ENCODE assay signal across 8 cellular contexts in the genomic region with DNA sequence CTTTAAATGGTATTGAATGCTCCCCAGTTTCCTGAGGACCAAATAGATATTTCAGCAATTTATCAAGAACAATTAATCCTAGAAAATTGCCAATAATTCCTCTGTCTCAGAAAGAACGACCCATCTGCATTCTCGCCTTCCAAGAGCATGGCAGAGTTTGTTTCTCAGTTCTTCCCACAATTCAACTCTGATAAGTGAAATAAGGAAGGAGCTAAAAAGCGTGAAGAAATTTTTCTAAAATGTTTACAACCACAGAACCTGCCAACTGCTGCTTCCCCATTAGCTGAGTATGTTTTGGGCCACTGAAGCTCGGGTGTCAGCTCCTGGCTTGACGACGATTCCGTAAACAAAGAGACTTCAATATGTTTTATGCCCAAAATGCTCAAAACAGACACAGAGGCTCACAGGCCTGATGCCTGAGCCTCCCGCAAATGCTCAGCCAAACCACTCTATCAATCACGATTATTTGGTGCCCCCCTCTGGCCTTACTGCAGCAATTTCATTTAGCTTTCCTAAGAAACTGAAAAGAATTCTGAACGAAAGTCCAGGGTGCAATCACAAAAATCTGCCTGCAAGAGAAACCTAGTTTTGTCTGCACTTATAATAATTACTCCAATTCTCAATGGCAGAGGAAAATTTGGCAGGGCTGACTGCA.
A peak's percentile ranks its signal among the peaks of the same experiment; 100 is the strongest.
DNase-seq lines count a peak whose midpoint lies in the region; ATAC-seq and TF ChIP-seq lines count a peak whose summit lies in the region.

No MANE protein-coding gene starts in this region.

- peak; percentile 50 for ATAC-seq in HG02884 (IDR thresholded peaks at IDR 0.05; ENCODE audit: unreplicated experiment)
- no peak for ATAC-seq in GM18909 (IDR thresholded peaks at IDR 0.05; ENCODE audit: poor library complexity, unreplicated experiment)
- ATAC-seq in GM21515 (IDR thresholded peaks at IDR 0.05; ENCODE audit: unreplicated experiment), result no peak

- no peak overlapping the region for H3K4ac ChIP-seq in mesenchymal stem cell (ENCODE audit: low read depth in 1 of 2, low read length in 2 of 2)

- H3F3A ChIP-seq in DOHH2 (ENCODE audit: control insufficient read depth, insufficient read depth) (no peaks in the 10 kb centered on the region), OCI-LY1 (ENCODE audit: insufficient read depth, low read length) (no peaks in the 10 kb centered on the region)

- no peaks in the 10 kb centered on the region for H3K79me2 ChIP-seq in DOHH2 (ENCODE audit: control insufficient read depth, low read length)
- no peaks in the 10 kb centered on the region for H3K79me2 ChIP-seq in OCI-LY1 (ENCODE audit: insufficient read depth, low read length)

- H4K8ac ChIP-seq in mesenchymal stem cell (ENCODE audit: low read length), result peak overlapping the region; percentile 19

- H2BK15ac ChIP-seq in mesenchymal stem cell (ENCODE audit: low read depth, poor library complexity, severe bottlenecking), result no peak overlapping the region

- H3K18ac ChIP-seq in mesenchymal stem cell (ENCODE audit: low read depth in 1 of 2, low read length in 2 of 2), result no peak overlapping the region

- DNase-seq in dedifferentiated amniotic fluid mesenchymal stem cell (ENCODE audit: extremely low spot score) (peak; percentile 77), mesenchymal stem cell (peak; percentile 64), ureter (ENCODE audit: low spot score) (no peak)

- H3K36me3 ChIP-seq in DOHH2 (ENCODE audit: control insufficient read depth, low read length), result no peaks in the 10 kb centered on the region
- H3K36me3 ChIP-seq in OCI-LY1 (ENCODE audit: insufficient read depth, low read length), result no peaks in the 10 kb centered on the region
- H3K36me3 ChIP-seq in mesenchymal stem cell (ENCODE audit: control insufficient read depth in 1 of 2, insufficient read depth in 2 of 2, low read depth in 1 of 2, low read length in 2 of 2), result no peaks in the 10 kb centered on the region

- no peak overlapping the region for H2AFZ ChIP-seq in OCI-LY1 (ENCODE audit: low read length)
- H2AFZ ChIP-seq in mesenchymal stem cell (ENCODE audit: low read depth, low read length), result no peak overlapping the region

- no peak overlapping the region for H2AK5ac ChIP-seq in mesenchymal stem cell (ENCODE audit: low read length, severe bottlenecking)

- H2BK12ac ChIP-seq in mesenchymal stem cell (ENCODE audit: low read length in 2 of 2), result no peak overlapping the region

- H3K9me3 ChIP-seq in DOHH2 (ENCODE audit: control insufficient read depth, insufficient read depth, low read length), result no peaks in the 10 kb centered on the region
- H3K9me3 ChIP-seq in OCI-LY1 (ENCODE audit: low read length), result no peaks in the 10 kb centered on the region
- H3K9me3 ChIP-seq in mesenchymal stem cell (ENCODE audit: control insufficient read depth, low read length), result no peaks in the 10 kb centered on the region

- H3K4me3 ChIP-seq in DOHH2 (ENCODE audit: low read length) (no peak overlapping the region), OCI-LY1 (ENCODE audit: low read depth, low read length, poor library complexity, severe bottlenecking) (no peak overlapping the region), mesenchymal stem cell (ENCODE audit: insufficient read depth in 1 of 2, low read depth in 1 of 2, low read length in 2 of 2) (no peak overlapping the region)

- WGBS in mesenchymal stem cell, result 25% methylated on average over 10 of the region's 10 CpGs

- no peak overlapping the region for H2BK120ac ChIP-seq in mesenchymal stem cell (ENCODE audit: low read depth, low read length)

- H4K20me1 ChIP-seq in DOHH2 (ENCODE audit: control insufficient read depth, insufficient read depth, low read depth, low read length) (no peaks in the 10 kb centered on the region), OCI-LY1 (ENCODE audit: insufficient read depth, low read length) (no peaks in the 10 kb centered on the region)

- TF ChIP-seq CTCF in DOHH2 (IDR thresholded peaks at IDR 0.05; ENCODE audit: low read depth, low read length, poor library complexity, severe bottlenecking) (peak; percentile 55), OCI-LY1 (IDR thresholded peaks at IDR 0.05; ENCODE audit: low read length) (peak; percentile 62; the same call in 1 of the 2 replicates)

- H3K4me1 ChIP-seq in DOHH2 (ENCODE audit: control insufficient read depth, low read length), result 0 out of 2 replicates have a peak, but pooled peaks cover 4% of the 10 kb centered on the region
- no peaks in the 10 kb centered on the region for H3K4me1 ChIP-seq in OCI-LY1 (ENCODE audit: insufficient read depth, low read length, severe bottlenecking)
- H3K4me1 ChIP-seq in mesenchymal stem cell (ENCODE audit: control insufficient read depth, insufficient read depth, low read depth, low read length), result peaks cover 1% of the 10 kb centered on the region

- no peak overlapping the region for H3K23ac ChIP-seq in mesenchymal stem cell (ENCODE audit: low read length in 2 of 2)

- no peak overlapping the region for H3K14ac ChIP-seq in mesenchymal stem cell (ENCODE audit: low read length in 2 of 2)

- H3K4me2 ChIP-seq in DOHH2 (ENCODE audit: low read length), result peak overlapping the region; percentile 10; the same call in 1 of the 2 replicates
- H3K4me2 ChIP-seq in OCI-LY1 (ENCODE audit: low read length), result no peak overlapping the region
- no peak overlapping the region for H3K4me2 ChIP-seq in mesenchymal stem cell (ENCODE audit: low read length, poor library complexity, severe bottlenecking)

- H3K79me1 ChIP-seq in mesenchymal stem cell (replicated peaks; ENCODE audit: low read length, poor library complexity, severe bottlenecking), result no peaks in the 10 kb centered on the region

- H3K9me2 ChIP-seq in DOHH2 (replicated peaks; ENCODE audit: control insufficient read depth, low read length) (no peaks in the 10 kb centered on the region), OCI-LY1 (ENCODE audit: low read depth, low read length) (no peaks in the 10 kb centered on the region)

- no peak overlapping the region for H3K27ac ChIP-seq in DOHH2 (ENCODE audit: low read depth, low read length)
- H3K27ac ChIP-seq in OCI-LY1 (ENCODE audit: low read depth, low read length, poor library complexity, severe bottlenecking), result no peak overlapping the region
- no peak overlapping the region for H3K27ac ChIP-seq in mesenchymal stem cell (ENCODE audit: low read length, poor library complexity, severe bottlenecking)

- no peak overlapping the region for H2BK5ac ChIP-seq in mesenchymal stem cell (ENCODE audit: low read depth, low read length, poor library complexity, severe bottlenecking)

- no peak overlapping the region for H3K9ac ChIP-seq in OCI-LY1 (ENCODE audit: low read length)
- peak overlapping the region; percentile 86 for H3K9ac ChIP-seq in mesenchymal stem cell (ENCODE audit: low read length)

- H3K27me3 ChIP-seq in DOHH2 (ENCODE audit: control insufficient read depth, low read length) (no peaks in the 10 kb centered on the region), OCI-LY1 (ENCODE audit: insufficient read depth, low read length) (no peaks in the 10 kb centered on the region), mesenchymal stem cell (ENCODE audit: control insufficient read depth in 1 of 2, insufficient read depth in 1 of 2, low read length in 2 of 2) (no peaks in the 10 kb centered on the region)

- H4K91ac ChIP-seq in mesenchymal stem cell (ENCODE audit: low read length), result no peak overlapping the region
